7 cellular contexts compared by ENCODE assay signal in the genomic region with DNA sequence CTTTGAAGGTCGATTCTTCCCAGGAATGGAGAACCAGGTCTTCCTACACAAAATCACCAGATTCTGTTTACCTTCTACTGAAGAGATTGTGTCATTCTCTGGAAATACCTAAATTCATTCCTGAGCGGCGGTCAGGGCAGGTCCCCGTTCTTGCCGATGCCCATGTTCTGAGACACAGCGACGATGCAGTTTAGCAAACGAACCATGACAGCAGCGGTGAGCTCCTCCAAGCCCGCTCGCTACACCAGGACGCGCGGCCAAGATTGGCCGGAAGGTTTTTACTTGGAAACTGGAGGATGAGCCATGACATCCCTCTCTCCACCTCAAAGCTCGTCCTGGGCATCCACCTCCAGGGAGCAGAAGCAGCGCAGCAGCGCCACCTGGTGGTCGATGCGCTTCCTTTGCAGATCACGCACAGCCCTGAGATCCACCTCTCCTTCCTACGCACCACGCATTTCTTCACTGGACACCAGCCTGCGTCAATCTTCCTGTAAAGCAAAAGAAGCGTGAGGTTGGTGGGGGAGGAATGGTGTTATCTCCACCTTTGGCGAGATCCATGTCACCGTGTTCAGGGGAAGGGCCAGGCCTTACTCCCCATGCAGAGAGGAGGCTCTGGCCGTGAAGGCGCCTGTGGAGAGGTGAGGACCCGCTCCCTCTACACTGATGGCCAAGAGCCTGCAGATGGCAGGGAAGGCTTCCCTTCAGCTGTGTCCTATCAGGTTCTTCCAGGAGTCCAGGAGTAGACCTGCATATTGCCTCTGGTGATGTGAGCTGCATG. TPM values are rescaled to one million over a fixed set of nuclear protein-coding genes. Genes with fewer than 3 reads are reported as not detected.
A peak's percentile ranks its signal among the peaks of the same experiment; 100 is the strongest.
DNase-seq lines count a peak whose midpoint lies in the region; ATAC-seq and TF ChIP-seq lines count a peak whose summit lies in the region.

No MANE protein-coding gene starts in this region.

- H3K36me3 Mint-ChIP-seq in activated CD4-positive, alpha-beta T cell treated with anti-CD3 and anti-CD28 coated beads for 36 hours (ENCODE audit: low read depth) = no peaks in the 10 kb centered on the region
- no peaks in the 10 kb centered on the region for H3K36me3 Mint-ChIP-seq in chondrocyte (ENCODE audit: low read depth)

- H3K27me3 Mint-ChIP-seq in activated CD4-positive, alpha-beta T cell treated with anti-CD3 and anti-CD28 coated beads for 36 hours = peaks cover 22% of the 10 kb centered on the region
- H3K27me3 Mint-ChIP-seq in chondrocyte (ENCODE audit: low read depth) = peaks cover 72% of the 10 kb centered on the region

- POLR2A ChIA-PET in activated CD4-positive, alpha-beta T cell treated with anti-CD3 and anti-CD28 coated beads for 36 hours (lab: Charles Lee) = interaction anchor here (0.9 to 1.8 kb wide), 3 partner anchors 171 to 208 kb away, joined by 3 to 5 read pairs (median 3); a partner anchor contains a TSS

- CTCF ChIA-PET in activated CD4-positive, alpha-beta T cell treated with anti-CD3 and anti-CD28 coated beads for 36 hours (lab: Charles Lee) = interaction anchor here (0.6 to 2.6 kb wide), 41 partner anchors 9 to 831 kb away, joined by 3 to 33 read pairs (median 4); a partner anchor contains a TSS

- peak; percentile 96 for TF ChIP-seq CTCF in GM12872 (IDR thresholded peaks at IDR 0.05; ENCODE audit: insufficient read depth, low read depth, low read length)
- TF ChIP-seq CTCF in chondrocyte (IDR thresholded peaks at IDR 0.05) = peak; percentile 89

- ATAC-seq in HG03060 (IDR thresholded peaks at IDR 0.05; ENCODE audit: low read depth, unreplicated experiment) = peak; percentile 62
- ATAC-seq in activated CD4-positive, alpha-beta T cell treated with anti-CD3 and anti-CD28 coated beads for 36 hours = peak; percentile 96
- peak; percentile 100 for ATAC-seq in left lobe of liver

- no peaks in the 10 kb centered on the region for H3K9me3 Mint-ChIP-seq in activated CD4-positive, alpha-beta T cell treated with anti-CD3 and anti-CD28 coated beads for 36 hours (ENCODE audit: low read depth)
- peaks cover 4% of the 10 kb centered on the region for H3K9me3 Mint-ChIP-seq in chondrocyte (ENCODE audit: low read depth)

- peak overlapping the region; percentile 49 for H3K27ac Mint-ChIP-seq in activated CD4-positive, alpha-beta T cell treated with anti-CD3 and anti-CD28 coated beads for 36 hours
- H3K27ac Mint-ChIP-seq in chondrocyte (ENCODE audit: unreplicated experiment) = no peak overlapping the region

- intact Hi-C loops in activated CD4-positive, alpha-beta T cell treated with anti-CD3 and anti-CD28 coated beads for 36 hours (cut with DNase I, micrococcal nuclease) = loop anchor here (1.0 to 2.0 kb wide), 5 partner anchors 95 to 230 kb away; a partner anchor contains a TSS

- peak overlapping the region; percentile 73 for H3K4me3 Mint-ChIP-seq in activated CD4-positive, alpha-beta T cell treated with anti-CD3 and anti-CD28 coated beads for 36 hours
- peak overlapping the region; percentile 35 for H3K4me3 Mint-ChIP-seq in chondrocyte (ENCODE audit: unreplicated experiment)

- peaks cover 21% of the 10 kb centered on the region for H3K4me1 Mint-ChIP-seq in activated CD4-positive, alpha-beta T cell treated with anti-CD3 and anti-CD28 coated beads for 36 hours
- peaks cover 8% of the 10 kb centered on the region for H3K4me1 Mint-ChIP-seq in chondrocyte (ENCODE audit: low read depth)

- DNase-seq in NCI-H345 (lab: John Stamatoyannopoulos, UW) (peak; percentile 85), chondrocyte (ENCODE audit: low spot score) (no peak), left lobe of liver (ENCODE audit: low spot score) (peak; percentile 92)
- peak; percentile 88 for DNase-seq in activated CD4-positive, alpha-beta T cell treated with anti-CD3 and anti-CD28 coated beads for 36 hours
- peak; percentile 94 for DNase-seq in stimulated activated CD4-positive, alpha-beta T cell treated with anti-CD3 and anti-CD28 coated beads, Interleukin-2, amount 100 ng/mL, for 24 hours

RNA-seq across cellular contexts. Expression of a gene that starts 9.9 kb away (rescaled TPM):
- total RNA-seq in activated CD4-positive, alpha-beta T cell treated with anti-CD3 and anti-CD28 coated beads for 36 hours = 1,000 to 10,000 TPM; 2,101 to 2,412 TPM
- total RNA-seq in chondrocyte = 149 to 216 TPM (median 206 TPM) in 3 replicates
- total RNA-seq in left lobe of liver = 291 TPM

RNA-seq across cellular contexts. Expression of a gene that starts 36.5 kb away (rescaled TPM):
- 1 to 10 TPM; 6.3 to 7.1 TPM for total RNA-seq in activated CD4-positive, alpha-beta T cell treated with anti-CD3 and anti-CD28 coated beads for 36 hours
- total RNA-seq in chondrocyte = 54.6 to 56.8 TPM (median 56.3 TPM) in 3 replicates
- 6.3 TPM for total RNA-seq in left lobe of liver
